1 cellular context compared by ENCODE assay signal in the genomic region with DNA sequence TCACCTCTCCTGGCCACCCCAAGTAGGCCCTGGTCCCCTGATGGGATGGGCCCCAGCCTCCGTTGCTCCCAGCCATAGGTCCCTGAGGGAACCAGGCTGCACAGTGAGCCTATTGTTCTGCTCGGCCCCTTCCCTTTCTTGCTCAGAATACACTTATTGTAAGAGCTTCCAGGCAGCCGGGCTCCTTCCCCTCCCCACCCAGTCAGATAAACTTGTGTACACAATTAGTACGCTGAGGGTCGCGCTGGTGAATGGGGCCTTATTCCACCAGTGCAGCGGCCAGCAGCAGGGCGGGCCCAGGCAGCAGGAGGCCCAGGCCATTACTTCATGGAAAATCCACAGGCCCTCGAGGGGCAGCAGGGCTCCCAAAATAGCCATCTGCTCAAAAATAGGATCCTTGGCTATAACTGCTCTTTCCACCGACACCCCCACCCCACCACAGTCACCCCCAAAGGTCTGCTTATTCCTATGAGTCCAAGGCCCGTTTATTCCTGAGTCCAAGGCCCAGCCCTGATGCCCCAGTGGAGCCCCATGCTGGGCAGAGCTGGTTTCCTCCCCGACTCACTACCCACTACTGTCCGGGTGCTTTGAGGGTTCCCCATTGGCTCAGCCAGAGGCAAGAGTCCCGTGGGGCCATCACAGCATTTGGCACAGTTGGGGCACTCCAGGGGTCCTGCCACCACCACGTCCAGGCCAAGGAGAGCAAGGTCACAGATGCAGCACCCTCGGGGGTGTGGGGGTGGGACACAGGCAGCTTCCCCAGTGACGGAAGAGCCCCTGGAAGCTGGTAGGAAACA.
A peak's percentile ranks its signal among the peaks of the same experiment; 100 is the strongest.
TF ChIP-seq lines count a peak whose summit lies in the region.

No MANE protein-coding gene starts in this region.

TF ChIP-seq in HepG2, 621 proteins besides CTCF, POLR2A, EP300 and RAD21 (continued from another document and continues in another):
- TF ChIP-seq, protein P1, sequence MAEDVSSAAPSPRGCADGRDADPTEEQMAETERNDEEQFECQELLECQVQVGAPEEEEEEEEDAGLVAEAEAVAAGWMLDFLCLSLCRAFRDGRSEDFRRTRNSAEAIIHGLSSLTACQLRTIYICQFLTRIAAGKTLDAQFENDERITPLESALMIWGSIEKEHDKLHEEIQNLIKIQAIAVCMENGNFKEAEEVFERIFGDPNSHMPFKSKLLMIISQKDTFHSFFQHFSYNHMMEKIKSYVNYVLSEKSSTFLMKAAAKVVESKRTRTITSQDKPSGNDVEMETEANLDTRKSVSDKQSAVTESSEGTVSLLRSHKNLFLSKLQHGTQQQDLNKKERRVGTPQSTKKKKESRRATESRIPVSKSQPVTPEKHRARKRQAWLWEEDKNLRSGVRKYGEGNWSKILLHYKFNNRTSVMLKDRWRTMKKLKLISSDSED (CRISPR knock-in tag; IDR thresholded peaks at IDR 0.05): no peak
- TF ChIP-seq NONO (IDR thresholded peaks at IDR 0.05) (no peak), NONO (CRISPR knock-in tag; conservative IDR thresholded peaks at IDR 0.05) (no peak; the same call in 1 of the 2 replicates), NCOA2 (CRISPR knock-in tag; IDR thresholded peaks at IDR 0.05) (peak; percentile 89), MTA1 (CRISPR knock-in tag; IDR thresholded peaks at IDR 0.05; ENCODE audit: borderline replicate concordance) (peak; percentile 84), ZMAT3 (CRISPR knock-in tag; conservative IDR thresholded peaks at IDR 0.05) (no peak), KLF15 (CRISPR knock-in tag; IDR thresholded peaks at IDR 0.05; ENCODE audit: borderline replicate concordance) (no peak), ZSCAN31 (CRISPR knock-in tag; IDR thresholded peaks at IDR 0.05; ENCODE audit: low read depth) (peak; percentile 77; the same call in 1 of the 2 replicates), MZF1 (CRISPR knock-in tag; IDR thresholded peaks at IDR 0.05; ENCODE audit: borderline replicate concordance) (no peak), ZNF256 (CRISPR knock-in tag; conservative IDR thresholded peaks at IDR 0.05) (no peak), ZNF446 (CRISPR knock-in tag; IDR thresholded peaks at IDR 0.05) (no peak), ZIK1 (CRISPR knock-in tag; IDR thresholded peaks at IDR 0.05; ENCODE audit: borderline replicate concordance, low read depth) (no peak), ZFP36 (IDR thresholded peaks at IDR 0.05; ENCODE audit: borderline replicate concordance, low read depth, low read length, partially characterized antibody) (no peak), ZNF331 (CRISPR knock-in tag; IDR thresholded peaks at IDR 0.05) (peak; percentile 86), SIX4 (CRISPR knock-in tag; IDR thresholded peaks at IDR 0.05) (no peak), SRSF1 (optimal IDR thresholded peaks at IDR 0.05; ENCODE audit: low read depth, low read length) (peak; percentile 47), ZBTB7A (CRISPR knock-in tag; IDR thresholded peaks at IDR 0.05) (peak; percentile 67)
- TF ChIP-seq, protein P2, sequence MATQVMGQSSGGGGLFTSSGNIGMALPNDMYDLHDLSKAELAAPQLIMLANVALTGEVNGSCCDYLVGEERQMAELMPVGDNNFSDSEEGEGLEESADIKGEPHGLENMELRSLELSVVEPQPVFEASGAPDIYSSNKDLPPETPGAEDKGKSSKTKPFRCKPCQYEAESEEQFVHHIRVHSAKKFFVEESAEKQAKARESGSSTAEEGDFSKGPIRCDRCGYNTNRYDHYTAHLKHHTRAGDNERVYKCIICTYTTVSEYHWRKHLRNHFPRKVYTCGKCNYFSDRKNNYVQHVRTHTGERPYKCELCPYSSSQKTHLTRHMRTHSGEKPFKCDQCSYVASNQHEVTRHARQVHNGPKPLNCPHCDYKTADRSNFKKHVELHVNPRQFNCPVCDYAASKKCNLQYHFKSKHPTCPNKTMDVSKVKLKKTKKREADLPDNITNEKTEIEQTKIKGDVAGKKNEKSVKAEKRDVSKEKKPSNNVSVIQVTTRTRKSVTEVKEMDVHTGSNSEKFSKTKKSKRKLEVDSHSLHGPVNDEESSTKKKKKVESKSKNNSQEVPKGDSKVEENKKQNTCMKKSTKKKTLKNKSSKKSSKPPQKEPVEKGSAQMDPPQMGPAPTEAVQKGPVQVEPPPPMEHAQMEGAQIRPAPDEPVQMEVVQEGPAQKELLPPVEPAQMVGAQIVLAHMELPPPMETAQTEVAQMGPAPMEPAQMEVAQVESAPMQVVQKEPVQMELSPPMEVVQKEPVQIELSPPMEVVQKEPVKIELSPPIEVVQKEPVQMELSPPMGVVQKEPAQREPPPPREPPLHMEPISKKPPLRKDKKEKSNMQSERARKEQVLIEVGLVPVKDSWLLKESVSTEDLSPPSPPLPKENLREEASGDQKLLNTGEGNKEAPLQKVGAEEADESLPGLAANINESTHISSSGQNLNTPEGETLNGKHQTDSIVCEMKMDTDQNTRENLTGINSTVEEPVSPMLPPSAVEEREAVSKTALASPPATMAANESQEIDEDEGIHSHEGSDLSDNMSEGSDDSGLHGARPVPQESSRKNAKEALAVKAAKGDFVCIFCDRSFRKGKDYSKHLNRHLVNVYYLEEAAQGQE (IDR thresholded peaks at IDR 0.05; ENCODE audit: borderline replicate concordance in 1 of 2, low read depth in 1 of 2, low read length in 2 of 2): no peak
- TF ChIP-seq, protein P3, sequence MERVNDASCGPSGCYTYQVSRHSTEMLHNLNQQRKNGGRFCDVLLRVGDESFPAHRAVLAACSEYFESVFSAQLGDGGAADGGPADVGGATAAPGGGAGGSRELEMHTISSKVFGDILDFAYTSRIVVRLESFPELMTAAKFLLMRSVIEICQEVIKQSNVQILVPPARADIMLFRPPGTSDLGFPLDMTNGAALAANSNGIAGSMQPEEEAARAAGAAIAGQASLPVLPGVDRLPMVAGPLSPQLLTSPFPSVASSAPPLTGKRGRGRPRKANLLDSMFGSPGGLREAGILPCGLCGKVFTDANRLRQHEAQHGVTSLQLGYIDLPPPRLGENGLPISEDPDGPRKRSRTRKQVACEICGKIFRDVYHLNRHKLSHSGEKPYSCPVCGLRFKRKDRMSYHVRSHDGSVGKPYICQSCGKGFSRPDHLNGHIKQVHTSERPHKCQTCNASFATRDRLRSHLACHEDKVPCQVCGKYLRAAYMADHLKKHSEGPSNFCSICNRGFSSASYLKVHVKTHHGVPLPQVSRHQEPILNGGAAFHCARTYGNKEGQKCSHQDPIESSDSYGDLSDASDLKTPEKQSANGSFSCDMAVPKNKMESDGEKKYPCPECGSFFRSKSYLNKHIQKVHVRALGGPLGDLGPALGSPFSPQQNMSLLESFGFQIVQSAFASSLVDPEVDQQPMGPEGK (CRISPR knock-in tag; IDR thresholded peaks at IDR 0.05): peak; percentile 93
- TF ChIP-seq, protein P4, sequence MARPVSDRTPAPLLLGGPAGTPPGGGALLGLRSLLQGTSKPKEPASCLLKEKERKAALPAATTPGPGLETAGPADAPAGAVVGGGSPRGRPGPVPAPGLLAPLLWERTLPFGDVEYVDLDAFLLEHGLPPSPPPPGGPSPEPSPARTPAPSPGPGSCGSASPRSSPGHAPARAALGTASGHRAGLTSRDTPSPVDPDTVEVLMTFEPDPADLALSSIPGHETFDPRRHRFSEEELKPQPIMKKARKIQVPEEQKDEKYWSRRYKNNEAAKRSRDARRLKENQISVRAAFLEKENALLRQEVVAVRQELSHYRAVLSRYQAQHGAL (CRISPR knock-in tag; IDR thresholded peaks at IDR 0.05; ENCODE audit: not compliant biosample characterization): no peak
- TF ChIP-seq, protein P5, sequence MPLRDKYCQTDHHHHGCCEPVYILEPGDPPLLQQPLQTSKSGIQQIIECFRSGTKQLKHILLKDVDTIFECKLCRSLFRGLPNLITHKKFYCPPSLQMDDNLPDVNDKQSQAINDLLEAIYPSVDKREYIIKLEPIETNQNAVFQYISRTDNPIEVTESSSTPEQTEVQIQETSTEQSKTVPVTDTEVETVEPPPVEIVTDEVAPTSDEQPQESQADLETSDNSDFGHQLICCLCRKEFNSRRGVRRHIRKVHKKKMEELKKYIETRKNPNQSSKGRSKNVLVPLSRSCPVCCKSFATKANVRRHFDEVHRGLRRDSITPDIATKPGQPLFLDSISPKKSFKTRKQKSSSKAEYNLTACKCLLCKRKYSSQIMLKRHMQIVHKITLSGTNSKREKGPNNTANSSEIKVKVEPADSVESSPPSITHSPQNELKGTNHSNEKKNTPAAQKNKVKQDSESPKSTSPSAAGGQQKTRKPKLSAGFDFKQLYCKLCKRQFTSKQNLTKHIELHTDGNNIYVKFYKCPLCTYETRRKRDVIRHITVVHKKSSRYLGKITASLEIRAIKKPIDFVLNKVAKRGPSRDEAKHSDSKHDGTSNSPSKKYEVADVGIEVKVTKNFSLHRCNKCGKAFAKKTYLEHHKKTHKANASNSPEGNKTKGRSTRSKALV (CRISPR knock-in tag; IDR thresholded peaks at IDR 0.05): no peak
- TF ChIP-seq, protein P6, sequence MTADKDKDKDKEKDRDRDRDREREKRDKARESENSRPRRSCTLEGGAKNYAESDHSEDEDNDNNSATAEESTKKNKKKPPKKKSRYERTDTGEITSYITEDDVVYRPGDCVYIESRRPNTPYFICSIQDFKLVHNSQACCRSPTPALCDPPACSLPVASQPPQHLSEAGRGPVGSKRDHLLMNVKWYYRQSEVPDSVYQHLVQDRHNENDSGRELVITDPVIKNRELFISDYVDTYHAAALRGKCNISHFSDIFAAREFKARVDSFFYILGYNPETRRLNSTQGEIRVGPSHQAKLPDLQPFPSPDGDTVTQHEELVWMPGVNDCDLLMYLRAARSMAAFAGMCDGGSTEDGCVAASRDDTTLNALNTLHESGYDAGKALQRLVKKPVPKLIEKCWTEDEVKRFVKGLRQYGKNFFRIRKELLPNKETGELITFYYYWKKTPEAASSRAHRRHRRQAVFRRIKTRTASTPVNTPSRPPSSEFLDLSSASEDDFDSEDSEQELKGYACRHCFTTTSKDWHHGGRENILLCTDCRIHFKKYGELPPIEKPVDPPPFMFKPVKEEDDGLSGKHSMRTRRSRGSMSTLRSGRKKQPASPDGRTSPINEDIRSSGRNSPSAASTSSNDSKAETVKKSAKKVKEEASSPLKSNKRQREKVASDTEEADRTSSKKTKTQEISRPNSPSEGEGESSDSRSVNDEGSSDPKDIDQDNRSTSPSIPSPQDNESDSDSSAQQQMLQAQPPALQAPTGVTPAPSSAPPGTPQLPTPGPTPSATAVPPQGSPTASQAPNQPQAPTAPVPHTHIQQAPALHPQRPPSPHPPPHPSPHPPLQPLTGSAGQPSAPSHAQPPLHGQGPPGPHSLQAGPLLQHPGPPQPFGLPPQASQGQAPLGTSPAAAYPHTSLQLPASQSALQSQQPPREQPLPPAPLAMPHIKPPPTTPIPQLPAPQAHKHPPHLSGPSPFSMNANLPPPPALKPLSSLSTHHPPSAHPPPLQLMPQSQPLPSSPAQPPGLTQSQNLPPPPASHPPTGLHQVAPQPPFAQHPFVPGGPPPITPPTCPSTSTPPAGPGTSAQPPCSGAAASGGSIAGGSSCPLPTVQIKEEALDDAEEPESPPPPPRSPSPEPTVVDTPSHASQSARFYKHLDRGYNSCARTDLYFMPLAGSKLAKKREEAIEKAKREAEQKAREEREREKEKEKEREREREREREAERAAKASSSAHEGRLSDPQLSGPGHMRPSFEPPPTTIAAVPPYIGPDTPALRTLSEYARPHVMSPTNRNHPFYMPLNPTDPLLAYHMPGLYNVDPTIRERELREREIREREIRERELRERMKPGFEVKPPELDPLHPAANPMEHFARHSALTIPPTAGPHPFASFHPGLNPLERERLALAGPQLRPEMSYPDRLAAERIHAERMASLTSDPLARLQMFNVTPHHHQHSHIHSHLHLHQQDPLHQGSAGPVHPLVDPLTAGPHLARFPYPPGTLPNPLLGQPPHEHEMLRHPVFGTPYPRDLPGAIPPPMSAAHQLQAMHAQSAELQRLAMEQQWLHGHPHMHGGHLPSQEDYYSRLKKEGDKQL (CRISPR knock-in tag; IDR thresholded peaks at IDR 0.05; ENCODE audit: low read depth): no peak
- TF ChIP-seq, protein P7, sequence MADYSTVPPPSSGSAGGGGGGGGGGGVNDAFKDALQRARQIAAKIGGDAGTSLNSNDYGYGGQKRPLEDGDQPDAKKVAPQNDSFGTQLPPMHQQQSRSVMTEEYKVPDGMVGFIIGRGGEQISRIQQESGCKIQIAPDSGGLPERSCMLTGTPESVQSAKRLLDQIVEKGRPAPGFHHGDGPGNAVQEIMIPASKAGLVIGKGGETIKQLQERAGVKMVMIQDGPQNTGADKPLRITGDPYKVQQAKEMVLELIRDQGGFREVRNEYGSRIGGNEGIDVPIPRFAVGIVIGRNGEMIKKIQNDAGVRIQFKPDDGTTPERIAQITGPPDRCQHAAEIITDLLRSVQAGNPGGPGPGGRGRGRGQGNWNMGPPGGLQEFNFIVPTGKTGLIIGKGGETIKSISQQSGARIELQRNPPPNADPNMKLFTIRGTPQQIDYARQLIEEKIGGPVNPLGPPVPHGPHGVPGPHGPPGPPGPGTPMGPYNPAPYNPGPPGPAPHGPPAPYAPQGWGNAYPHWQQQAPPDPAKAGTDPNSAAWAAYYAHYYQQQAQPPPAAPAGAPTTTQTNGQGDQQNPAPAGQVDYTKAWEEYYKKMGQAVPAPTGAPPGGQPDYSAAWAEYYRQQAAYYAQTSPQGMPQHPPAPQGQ (CRISPR knock-in tag; IDR thresholded peaks at IDR 0.05; ENCODE audit: borderline replicate concordance): no peak
- TF ChIP-seq, protein P8, sequence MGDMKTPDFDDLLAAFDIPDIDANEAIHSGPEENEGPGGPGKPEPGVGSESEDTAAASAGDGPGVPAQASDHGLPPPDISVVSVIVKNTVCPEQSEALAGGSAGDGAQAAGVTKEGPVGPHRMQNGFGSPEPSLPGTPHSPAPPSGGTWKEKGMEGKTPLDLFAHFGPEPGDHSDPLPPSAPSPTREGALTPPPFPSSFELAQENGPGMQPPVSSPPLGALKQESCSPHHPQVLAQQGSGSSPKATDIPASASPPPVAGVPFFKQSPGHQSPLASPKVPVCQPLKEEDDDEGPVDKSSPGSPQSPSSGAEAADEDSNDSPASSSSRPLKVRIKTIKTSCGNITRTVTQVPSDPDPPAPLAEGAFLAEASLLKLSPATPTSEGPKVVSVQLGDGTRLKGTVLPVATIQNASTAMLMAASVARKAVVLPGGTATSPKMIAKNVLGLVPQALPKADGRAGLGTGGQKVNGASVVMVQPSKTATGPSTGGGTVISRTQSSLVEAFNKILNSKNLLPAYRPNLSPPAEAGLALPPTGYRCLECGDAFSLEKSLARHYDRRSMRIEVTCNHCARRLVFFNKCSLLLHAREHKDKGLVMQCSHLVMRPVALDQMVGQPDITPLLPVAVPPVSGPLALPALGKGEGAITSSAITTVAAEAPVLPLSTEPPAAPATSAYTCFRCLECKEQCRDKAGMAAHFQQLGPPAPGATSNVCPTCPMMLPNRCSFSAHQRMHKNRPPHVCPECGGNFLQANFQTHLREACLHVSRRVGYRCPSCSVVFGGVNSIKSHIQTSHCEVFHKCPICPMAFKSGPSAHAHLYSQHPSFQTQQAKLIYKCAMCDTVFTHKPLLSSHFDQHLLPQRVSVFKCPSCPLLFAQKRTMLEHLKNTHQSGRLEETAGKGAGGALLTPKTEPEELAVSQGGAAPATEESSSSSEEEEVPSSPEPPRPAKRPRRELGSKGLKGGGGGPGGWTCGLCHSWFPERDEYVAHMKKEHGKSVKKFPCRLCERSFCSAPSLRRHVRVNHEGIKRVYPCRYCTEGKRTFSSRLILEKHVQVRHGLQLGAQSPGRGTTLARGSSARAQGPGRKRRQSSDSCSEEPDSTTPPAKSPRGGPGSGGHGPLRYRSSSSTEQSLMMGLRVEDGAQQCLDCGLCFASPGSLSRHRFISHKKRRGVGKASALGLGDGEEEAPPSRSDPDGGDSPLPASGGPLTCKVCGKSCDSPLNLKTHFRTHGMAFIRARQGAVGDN (CRISPR knock-in tag; IDR thresholded peaks at IDR 0.05): peak; percentile 95
